In the genomic region with DNA sequence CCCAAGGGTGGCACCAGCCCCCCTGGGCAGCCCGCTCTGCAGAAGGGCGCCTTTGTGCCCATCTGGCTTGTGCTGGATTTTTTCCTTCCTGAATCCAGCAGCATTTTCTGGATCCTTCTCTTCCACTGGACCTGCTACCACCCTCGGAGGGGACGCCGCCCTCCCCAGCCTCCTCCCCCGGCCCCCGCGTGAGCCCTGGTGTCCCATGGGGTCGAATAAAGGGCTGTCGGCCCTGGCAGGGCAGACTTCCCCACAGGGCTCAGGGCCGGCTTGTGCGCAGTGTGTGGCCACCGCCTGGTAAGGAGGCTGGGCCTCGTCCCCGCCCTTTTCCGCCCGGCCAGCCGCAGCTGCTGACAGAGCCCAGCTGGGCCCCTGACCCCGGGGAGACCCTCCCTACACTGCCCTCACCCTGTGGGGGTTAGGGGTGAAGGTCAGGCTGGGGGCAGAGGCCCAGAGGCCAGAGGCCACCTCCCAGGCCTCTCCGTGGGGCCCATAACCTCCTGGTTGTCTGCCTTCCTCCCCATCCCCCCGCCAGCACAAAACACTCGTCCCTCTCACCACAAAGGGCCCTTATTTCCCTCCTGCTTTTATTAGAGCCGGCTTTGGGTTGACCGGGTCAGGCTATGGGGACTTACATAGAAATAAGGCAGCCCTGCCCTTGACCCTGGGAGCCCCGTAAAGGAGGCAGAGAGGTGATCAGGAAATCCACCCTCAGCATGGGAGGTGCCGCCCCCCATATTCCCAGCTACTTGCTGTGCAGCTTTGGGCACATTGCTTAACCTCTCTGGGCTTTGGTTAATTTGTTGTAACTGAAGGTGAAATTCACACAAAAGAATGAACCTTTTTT, we compare ENCODE assay signal across 1 cellular context.
TF ChIP-seq lines count a peak whose summit lies in the region.

No MANE protein-coding gene starts in this region.

TF ChIP-seq in HepG2, 621 proteins besides CTCF, POLR2A, EP300 and RAD21 (continued from another document and continues in another):
- TF ChIP-seq, protein P1, sequence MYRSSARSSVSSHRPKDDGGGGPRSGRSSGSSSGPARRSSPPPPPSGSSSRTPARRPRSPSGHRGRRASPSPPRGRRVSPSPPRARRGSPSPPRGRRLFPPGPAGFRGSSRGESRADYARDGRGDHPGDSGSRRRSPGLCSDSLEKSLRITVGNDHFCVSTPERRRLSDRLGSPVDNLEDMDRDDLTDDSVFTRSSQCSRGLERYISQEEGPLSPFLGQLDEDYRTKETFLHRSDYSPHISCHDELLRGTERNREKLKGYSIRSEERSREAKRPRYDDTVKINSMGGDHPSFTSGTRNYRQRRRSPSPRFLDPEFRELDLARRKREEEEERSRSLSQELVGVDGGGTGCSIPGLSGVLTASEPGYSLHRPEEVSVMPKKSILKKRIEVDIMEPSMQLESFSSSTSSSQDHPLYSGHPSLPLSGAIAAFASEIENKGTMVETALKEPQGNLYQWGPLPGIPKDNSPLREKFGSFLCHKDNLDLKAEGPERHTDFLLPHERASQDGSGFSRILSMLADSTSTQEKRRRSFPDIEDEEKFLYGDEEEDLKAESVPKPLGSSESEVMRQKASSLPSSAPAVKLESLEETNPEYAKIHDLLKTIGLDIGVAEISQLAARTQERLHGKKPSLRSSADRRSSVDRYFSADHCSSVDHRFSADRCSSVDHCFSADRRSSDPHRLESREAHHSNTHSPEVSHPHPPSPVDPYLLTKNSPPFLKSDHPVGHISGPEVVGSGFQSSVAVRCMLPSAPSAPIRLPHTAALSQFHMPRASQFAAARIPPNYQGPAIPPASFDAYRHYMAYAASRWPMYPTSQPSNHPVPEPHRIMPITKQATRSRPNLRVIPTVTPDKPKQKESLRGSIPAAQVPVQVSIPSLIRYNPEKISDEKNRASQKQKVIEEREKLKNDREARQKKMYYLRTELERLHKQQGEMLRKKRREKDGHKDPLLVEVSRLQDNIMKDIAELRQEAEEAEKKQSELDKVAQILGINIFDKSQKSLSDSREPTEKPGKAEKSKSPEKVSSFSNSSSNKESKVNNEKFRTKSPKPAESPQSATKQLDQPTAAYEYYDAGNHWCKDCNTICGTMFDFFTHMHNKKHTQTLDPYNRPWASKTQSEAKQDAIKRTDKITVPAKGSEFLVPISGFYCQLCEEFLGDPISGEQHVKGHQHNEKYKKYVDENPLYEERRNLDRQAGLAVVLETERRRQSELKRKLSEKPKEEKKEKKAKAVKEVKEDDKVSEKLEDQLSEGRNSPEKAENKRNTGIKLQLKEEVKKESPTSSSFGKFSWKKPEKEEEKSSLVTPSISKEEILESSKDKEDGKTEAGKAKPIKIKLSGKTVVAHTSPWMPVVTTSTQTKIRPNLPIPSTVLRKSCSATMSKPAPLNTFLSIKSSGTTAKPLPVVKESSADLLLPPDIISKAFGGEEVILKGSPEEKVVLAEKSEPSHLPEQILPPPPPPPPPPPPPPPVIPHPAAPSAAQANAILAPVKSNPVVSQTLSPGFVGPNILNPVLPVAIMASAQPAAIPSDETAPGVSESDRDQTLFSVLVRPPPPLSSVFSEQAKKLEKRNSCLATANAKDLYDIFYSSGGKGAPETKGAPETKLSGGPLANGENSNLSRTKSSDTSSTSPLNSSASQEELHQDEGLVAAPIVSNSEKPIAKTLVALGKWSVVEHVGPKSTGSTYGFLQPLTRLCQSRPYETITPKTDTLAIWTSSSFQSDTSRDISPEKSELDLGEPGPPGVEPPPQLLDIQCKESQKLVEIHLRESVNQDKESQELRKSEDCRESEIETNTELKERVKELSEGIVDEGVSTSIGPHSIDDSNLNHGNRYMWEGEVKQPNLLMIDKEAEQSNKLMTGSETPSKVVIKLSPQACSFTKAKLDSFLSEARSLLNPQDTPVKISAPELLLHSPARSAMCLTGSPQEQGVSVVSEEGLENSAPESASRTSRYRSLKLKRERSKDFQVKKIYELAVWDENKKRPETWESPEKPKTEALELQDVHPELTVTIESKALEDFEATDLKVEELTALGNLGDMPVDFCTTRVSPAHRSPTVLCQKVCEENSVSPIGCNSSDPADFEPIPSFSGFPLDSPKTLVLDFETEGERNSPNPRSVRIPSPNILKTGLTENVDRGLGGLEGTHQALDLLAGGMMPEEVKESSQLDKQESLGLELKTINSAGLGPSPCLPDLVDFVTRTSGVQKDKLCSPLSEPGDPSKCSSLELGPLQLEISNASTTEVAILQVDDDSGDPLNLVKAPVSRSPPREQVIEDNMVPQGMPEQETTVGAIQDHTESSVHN (CRISPR knock-in tag; IDR thresholded peaks at IDR 0.05) = peak; percentile 95; the same call in 1 of the 2 replicates
- TF ChIP-seq HMGA1 (CRISPR knock-in tag; conservative IDR thresholded peaks at IDR 0.05) = no peak
- TF ChIP-seq ZNF430 (CRISPR knock-in tag; IDR thresholded peaks at IDR 0.05) = peak; percentile 91; the same call in 1 of the 2 replicates
- peak; percentile 98 for TF ChIP-seq MED1 (CRISPR knock-in tag; IDR thresholded peaks at IDR 0.05)
- peak; percentile 94 for TF ChIP-seq GZF1 (CRISPR knock-in tag; IDR thresholded peaks at IDR 0.05)
- TF ChIP-seq, protein P2, sequence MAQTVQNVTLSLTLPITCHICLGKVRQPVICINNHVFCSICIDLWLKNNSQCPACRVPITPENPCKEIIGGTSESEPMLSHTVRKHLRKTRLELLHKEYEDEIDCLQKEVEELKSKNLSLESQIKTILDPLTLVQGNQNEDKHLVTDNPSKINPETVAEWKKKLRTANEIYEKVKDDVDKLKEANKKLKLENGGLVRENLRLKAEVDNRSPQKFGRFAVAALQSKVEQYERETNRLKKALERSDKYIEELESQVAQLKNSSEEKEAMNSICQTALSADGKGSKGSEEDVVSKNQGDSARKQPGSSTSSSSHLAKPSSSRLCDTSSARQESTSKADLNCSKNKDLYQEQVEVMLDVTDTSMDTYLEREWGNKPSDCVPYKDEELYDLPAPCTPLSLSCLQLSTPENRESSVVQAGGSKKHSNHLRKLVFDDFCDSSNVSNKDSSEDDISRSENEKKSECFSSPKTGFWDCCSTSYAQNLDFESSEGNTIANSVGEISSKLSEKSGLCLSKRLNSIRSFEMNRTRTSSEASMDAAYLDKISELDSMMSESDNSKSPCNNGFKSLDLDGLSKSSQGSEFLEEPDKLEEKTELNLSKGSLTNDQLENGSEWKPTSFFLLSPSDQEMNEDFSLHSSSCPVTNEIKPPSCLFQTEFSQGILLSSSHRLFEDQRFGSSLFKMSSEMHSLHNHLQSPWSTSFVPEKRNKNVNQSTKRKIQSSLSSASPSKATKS (CRISPR knock-in tag; IDR thresholded peaks at IDR 0.05) = peak; percentile 99
- TF ChIP-seq, protein P3, sequence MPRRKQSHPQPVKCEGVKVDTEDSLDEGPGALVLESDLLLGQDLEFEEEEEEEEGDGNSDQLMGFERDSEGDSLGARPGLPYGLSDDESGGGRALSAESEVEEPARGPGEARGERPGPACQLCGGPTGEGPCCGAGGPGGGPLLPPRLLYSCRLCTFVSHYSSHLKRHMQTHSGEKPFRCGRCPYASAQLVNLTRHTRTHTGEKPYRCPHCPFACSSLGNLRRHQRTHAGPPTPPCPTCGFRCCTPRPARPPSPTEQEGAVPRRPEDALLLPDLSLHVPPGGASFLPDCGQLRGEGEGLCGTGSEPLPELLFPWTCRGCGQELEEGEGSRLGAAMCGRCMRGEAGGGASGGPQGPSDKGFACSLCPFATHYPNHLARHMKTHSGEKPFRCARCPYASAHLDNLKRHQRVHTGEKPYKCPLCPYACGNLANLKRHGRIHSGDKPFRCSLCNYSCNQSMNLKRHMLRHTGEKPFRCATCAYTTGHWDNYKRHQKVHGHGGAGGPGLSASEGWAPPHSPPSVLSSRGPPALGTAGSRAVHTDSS (CRISPR knock-in tag; conservative IDR thresholded peaks at IDR 0.05) = no peak
- TF ChIP-seq, protein P4, sequence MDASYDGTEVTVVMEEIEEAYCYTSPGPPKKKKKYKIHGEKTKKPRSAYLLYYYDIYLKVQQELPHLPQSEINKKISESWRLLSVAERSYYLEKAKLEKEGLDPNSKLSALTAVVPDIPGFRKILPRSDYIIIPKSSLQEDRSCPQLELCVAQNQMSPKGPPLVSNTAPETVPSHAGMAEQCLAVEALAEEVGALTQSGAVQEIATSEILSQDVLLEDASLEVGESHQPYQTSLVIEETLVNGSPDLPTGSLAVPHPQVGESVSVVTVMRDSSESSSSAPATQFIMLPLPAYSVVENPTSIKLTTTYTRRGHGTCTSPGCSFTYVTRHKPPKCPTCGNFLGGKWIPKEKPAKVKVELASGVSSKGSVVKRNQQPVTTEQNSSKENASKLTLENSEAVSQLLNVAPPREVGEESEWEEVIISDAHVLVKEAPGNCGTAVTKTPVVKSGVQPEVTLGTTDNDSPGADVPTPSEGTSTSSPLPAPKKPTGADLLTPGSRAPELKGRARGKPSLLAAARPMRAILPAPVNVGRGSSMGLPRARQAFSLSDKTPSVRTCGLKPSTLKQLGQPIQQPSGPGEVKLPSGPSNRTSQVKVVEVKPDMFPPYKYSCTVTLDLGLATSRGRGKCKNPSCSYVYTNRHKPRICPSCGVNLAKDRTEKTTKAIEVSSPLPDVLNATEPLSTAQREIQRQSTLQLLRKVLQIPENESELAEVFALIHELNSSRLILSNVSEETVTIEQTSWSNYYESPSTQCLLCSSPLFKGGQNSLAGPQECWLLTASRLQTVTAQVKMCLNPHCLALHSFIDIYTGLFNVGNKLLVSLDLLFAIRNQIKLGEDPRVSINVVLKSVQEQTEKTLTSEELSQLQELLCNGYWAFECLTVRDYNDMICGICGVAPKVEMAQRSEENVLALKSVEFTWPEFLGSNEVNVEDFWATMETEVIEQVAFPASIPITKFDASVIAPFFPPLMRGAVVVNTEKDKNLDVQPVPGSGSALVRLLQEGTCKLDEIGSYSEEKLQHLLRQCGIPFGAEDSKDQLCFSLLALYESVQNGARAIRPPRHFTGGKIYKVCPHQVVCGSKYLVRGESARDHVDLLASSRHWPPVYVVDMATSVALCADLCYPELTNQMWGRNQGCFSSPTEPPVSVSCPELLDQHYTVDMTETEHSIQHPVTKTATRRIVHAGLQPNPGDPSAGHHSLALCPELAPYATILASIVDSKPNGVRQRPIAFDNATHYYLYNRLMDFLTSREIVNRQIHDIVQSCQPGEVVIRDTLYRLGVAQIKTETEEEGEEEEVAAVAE (CRISPR knock-in tag; IDR thresholded peaks at IDR 0.05; ENCODE audit: borderline replicate concordance) = peak; percentile 64; the same call in 1 of the 2 replicates
- no peak for TF ChIP-seq GTF2F1 (IDR thresholded peaks at IDR 0.05; ENCODE audit: low read length)
- no peak for TF ChIP-seq FLYWCH1 (CRISPR knock-in tag; IDR thresholded peaks at IDR 0.05)
- TF ChIP-seq ZNF496 (CRISPR knock-in tag; IDR thresholded peaks at IDR 0.05; ENCODE audit: insufficient replicate concordance) = no peak
- TF ChIP-seq NCOA2 (CRISPR knock-in tag; IDR thresholded peaks at IDR 0.05) = peak; percentile 99
- TF ChIP-seq, protein P5, sequence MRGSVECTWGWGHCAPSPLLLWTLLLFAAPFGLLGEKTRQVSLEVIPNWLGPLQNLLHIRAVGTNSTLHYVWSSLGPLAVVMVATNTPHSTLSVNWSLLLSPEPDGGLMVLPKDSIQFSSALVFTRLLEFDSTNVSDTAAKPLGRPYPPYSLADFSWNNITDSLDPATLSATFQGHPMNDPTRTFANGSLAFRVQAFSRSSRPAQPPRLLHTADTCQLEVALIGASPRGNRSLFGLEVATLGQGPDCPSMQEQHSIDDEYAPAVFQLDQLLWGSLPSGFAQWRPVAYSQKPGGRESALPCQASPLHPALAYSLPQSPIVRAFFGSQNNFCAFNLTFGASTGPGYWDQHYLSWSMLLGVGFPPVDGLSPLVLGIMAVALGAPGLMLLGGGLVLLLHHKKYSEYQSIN (CRISPR knock-in tag; IDR thresholded peaks at IDR 0.05; ENCODE audit: borderline replicate concordance) = no peak
- TF ChIP-seq ZNF20 (CRISPR knock-in tag; IDR thresholded peaks at IDR 0.05) = peak; percentile 93
- peak; percentile 92; the same call in 1 of the 2 replicates for TF ChIP-seq SRY (CRISPR knock-in tag; IDR thresholded peaks at IDR 0.05)
- TF ChIP-seq RARA (CRISPR knock-in tag; IDR thresholded peaks at IDR 0.05) = peak; percentile 100
- TF ChIP-seq, protein P6, sequence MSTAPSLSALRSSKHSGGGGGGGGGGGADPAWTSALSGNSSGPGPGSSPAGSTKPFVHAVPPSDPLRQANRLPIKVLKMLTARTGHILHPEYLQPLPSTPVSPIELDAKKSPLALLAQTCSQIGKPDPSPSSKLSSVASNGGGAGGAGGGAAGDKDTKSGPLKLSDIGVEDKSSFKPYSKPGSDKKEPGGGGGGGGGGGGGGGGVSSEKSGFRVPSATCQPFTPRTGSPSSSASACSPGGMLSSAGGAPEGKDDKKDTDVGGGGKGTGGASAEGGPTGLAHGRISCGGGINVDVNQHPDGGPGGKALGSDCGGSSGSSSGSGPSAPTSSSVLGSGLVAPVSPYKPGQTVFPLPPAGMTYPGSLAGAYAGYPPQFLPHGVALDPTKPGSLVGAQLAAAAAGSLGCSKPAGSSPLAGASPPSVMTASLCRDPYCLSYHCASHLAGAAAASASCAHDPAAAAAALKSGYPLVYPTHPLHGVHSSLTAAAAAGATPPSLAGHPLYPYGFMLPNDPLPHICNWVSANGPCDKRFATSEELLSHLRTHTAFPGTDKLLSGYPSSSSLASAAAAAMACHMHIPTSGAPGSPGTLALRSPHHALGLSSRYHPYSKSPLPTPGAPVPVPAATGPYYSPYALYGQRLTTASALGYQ (CRISPR knock-in tag; IDR thresholded peaks at IDR 0.05) = peak; percentile 99
- peak; percentile 99 for TF ChIP-seq ZNF451 (CRISPR knock-in tag; IDR thresholded peaks at IDR 0.05)
- TF ChIP-seq SSRP1 (CRISPR knock-in tag; IDR thresholded peaks at IDR 0.05) = no peak
- peak; percentile 96 for TF ChIP-seq ZIK1 (CRISPR knock-in tag; IDR thresholded peaks at IDR 0.05; ENCODE audit: borderline replicate concordance, low read depth)
- TF ChIP-seq, protein P7, sequence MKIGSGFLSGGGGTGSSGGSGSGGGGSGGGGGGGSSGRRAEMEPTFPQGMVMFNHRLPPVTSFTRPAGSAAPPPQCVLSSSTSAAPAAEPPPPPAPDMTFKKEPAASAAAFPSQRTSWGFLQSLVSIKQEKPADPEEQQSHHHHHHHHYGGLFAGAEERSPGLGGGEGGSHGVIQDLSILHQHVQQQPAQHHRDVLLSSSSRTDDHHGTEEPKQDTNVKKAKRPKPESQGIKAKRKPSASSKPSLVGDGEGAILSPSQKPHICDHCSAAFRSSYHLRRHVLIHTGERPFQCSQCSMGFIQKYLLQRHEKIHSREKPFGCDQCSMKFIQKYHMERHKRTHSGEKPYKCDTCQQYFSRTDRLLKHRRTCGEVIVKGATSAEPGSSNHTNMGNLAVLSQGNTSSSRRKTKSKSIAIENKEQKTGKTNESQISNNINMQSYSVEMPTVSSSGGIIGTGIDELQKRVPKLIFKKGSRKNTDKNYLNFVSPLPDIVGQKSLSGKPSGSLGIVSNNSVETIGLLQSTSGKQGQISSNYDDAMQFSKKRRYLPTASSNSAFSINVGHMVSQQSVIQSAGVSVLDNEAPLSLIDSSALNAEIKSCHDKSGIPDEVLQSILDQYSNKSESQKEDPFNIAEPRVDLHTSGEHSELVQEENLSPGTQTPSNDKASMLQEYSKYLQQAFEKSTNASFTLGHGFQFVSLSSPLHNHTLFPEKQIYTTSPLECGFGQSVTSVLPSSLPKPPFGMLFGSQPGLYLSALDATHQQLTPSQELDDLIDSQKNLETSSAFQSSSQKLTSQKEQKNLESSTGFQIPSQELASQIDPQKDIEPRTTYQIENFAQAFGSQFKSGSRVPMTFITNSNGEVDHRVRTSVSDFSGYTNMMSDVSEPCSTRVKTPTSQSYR (CRISPR knock-in tag; IDR thresholded peaks at IDR 0.05; ENCODE audit: borderline replicate concordance) = peak; percentile 100
